ENCODE assay signal across 15 cellular contexts in the genomic region with DNA sequence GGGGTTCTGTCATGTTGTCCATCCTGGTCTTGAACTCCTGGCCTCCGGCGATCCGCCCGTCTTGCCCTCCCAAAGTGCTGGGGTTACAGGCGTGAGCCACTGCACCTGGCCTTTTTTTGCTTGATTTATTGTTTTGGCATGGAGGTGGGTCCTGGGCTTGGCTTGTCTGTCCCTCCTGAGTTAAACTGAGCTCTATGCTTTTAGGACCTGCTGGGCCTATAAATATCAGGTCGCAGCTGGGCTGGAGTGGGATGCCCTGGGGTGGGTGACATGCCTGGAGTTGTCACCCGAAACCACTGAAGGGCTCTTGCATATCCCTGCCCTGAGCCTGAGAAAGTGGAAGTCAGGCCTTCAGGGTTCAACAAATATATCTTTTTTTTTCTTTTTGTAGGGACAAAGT. TPM values are rescaled to one million over a fixed set of nuclear protein-coding genes. Genes with fewer than 3 reads are reported as not detected.
"Had no signal": no experiment of that assay in that cellular context is flagged by ENCODE, and none has a peak within 500 bp of the region (broad histone marks: within the 10 kb centered on the region; RNA-seq: fewer than 3 reads in every experiment).

No MANE protein-coding gene starts in this region.

- H3K36me3 ChIP-seq: ascending aorta, breast epithelium, lower lobe of right lung, pancreas, thyroid gland had no signal

- H3K9me3 ChIP-seq: ascending aorta, breast epithelium, lower lobe of right lung, pancreas, thyroid gland had no signal

- H3K4me1 ChIP-seq: ascending aorta, breast epithelium, foreskin keratinocyte, lower lobe of right lung, thyroid gland had no signal

- H3K27ac ChIP-seq: ascending aorta, breast epithelium, foreskin keratinocyte, lower lobe of right lung, pancreas, thyroid gland had no signal

- H3K4me3 ChIP-seq: ascending aorta, breast epithelium, lower lobe of right lung, pancreas, thyroid gland had no signal

- DNase-seq: activated naive CD4-positive, alpha-beta T cell treated with anti-CD3 and anti-CD28 coated beads for 36 hours; cerebellar nuclear complex; effector CD8-positive, alpha-beta T cell; foreskin keratinocyte; immature natural killer cell; lower lobe of right lung; pancreas; thyroid gland had no signal

- ATAC-seq: activated CD4-positive, CD25-positive, alpha-beta regulatory T cell treated with anti-CD3 and anti-CD28 coated beads, Interleukin-2, amount 50 U/mL, for 24 hours; activated T-helper 17 cell treated with anti-CD3 and anti-CD28 coated beads, Interleukin-2, amount 50 U/mL, for 72 hours; foreskin keratinocyte; lower lobe of right lung; pancreas; stimulated activated memory B cell treated with anti-CD40 and anti-IgM and Interleukin-4, amounts not matched to agents 10 μg/mL and 1 μg/mL and 100 μg/mL, for 72 hours had no signal

- H3K27me3 ChIP-seq: ascending aorta, breast epithelium, foreskin keratinocyte, pancreas, thyroid gland had no signal

RNA-seq across cellular contexts. Expression of a gene that starts 5.5 kb away (rescaled TPM):
- total RNA-seq: activated naive CD4-positive, alpha-beta T cell treated with anti-CD3 and anti-CD28 coated beads for 36 hours; foreskin keratinocyte; mesothelial cell of epicardium; renal cortical epithelial cell; thyroid gland had no signal
